Comparison of ENCODE assay signal across 33 cellular contexts in the genomic region with DNA sequence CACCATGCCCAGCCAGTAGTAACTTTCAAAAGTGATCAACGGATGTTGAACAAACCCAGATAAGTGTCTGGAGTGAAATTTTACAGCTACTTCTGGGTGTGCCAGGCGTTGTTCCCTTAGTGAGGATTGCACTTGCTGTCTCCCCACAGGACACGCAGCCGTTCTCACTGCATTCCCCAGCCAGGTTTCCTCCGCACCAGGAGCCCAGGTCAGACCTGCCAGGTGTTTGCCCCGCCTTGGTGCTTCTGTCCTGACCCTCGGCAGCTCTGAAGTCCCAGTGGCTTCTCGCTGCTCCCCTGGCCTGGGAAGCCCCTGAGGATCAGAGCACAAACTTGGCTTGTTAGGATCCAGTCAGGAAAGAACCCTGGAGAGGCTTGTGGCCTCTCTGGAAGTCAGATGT.
"Had no signal": no experiment of that assay in that cellular context is flagged by ENCODE, and none has a peak within 500 bp of the region (broad histone marks: within the 10 kb centered on the region; RNA-seq: fewer than 3 reads in every experiment).

No MANE protein-coding gene starts in this region.

- H3K9me3 ChIP-seq: adrenal gland, body of pancreas, breast epithelium had no signal

- H3K9me3 Mint-ChIP-seq: activated B cell treated with CpG ODN at 0.5 μM for 24 hours; activated CD4-positive, alpha-beta memory T cell treated with anti-CD3 and anti-CD28 coated beads for 36 hours; activated CD4-positive, alpha-beta T cell treated with anti-CD3 and anti-CD28 coated beads, Interleukin-2, amount 10 ng/mL, durations not matched to agents 24 days and 14 days; activated CD8-positive, alpha-beta T cell treated with anti-CD3 and anti-CD28 coated beads for 36 hours; activated naive CD4-positive, alpha-beta T cell treated with anti-CD3 and anti-CD28 coated beads for 36 hours; activated naive CD4-positive, alpha-beta T cell treated with anti-CD3 and anti-CD28 coated beads, Interleukin-2, amount 50 U/mL, for 72 hours; activated naive CD8-positive, alpha-beta T cell treated with anti-CD3 and anti-CD28 coated beads for 36 hours; activated T-cell treated with anti-CD3 and anti-CD28 coated beads, Interleukin-2, amount 50 U/mL, for 4 hours; activated T-cell treated with anti-CD3 and anti-CD28 coated beads, Interleukin-2, amount 50 U/mL, for 72 hours; activated T-helper 1 cell treated with anti-CD3 and anti-CD28 coated beads, Interleukin-12 subunit alpha, Interleukin-12 subunit beta, Interleukin-2, Interleukin-4 antibody, amounts not matched to agents 30 ng/mL and 10 ng/mL and 1 ng/mL, durations not matched to agents 14 hours and 24 hours and 36 hours; activated T-helper 17 cell treated with anti-CD3 and anti-CD28 coated beads, Interleukin-2, amount 50 U/mL, for 72 hours; T-cell had no signal

- H3K27me3 Mint-ChIP-seq: activated B cell treated with CpG ODN at 0.5 μM for 24 hours; activated CD4-positive, alpha-beta memory T cell treated with anti-CD3 and anti-CD28 coated beads for 36 hours; activated CD4-positive, alpha-beta T cell treated with anti-CD3 and anti-CD28 coated beads, Interleukin-2, amount 10 ng/mL, durations not matched to agents 24 days and 14 days; activated CD8-positive, alpha-beta T cell treated with anti-CD3 and anti-CD28 coated beads for 36 hours; activated naive CD8-positive, alpha-beta T cell treated with anti-CD3 and anti-CD28 coated beads for 36 hours; activated T-helper 17 cell treated with anti-CD3 and anti-CD28 coated beads, Interleukin-2, amount 50 U/mL, for 72 hours; T-cell; T-helper 17 cell had no signal

- H3K36me3 ChIP-seq: brain microvascular endothelial cell had no signal

- H3K4me3 Mint-ChIP-seq: activated B cell treated with CpG ODN at 0.5 μM for 24 hours; activated CD4-positive, alpha-beta memory T cell treated with anti-CD3 and anti-CD28 coated beads for 36 hours; activated CD4-positive, alpha-beta T cell treated with anti-CD3 and anti-CD28 coated beads, Interleukin-2, amount 10 ng/mL, durations not matched to agents 24 days and 14 days; activated CD8-positive, alpha-beta T cell treated with anti-CD3 and anti-CD28 coated beads for 36 hours; activated naive CD4-positive, alpha-beta T cell treated with anti-CD3 and anti-CD28 coated beads for 36 hours; activated naive CD8-positive, alpha-beta T cell treated with anti-CD3 and anti-CD28 coated beads for 36 hours; activated T-cell treated with anti-CD3 and anti-CD28 coated beads, Interleukin-2, amount 50 U/mL, for 4 hours; activated T-cell treated with anti-CD3 and anti-CD28 coated beads, Interleukin-2, amount 50 U/mL, for 72 hours; activated T-helper 1 cell treated with anti-CD3 and anti-CD28 coated beads, Interleukin-12 subunit alpha, Interleukin-12 subunit beta, Interleukin-2, Interleukin-4 antibody, amounts not matched to agents 30 ng/mL and 10 ng/mL and 1 ng/mL, durations not matched to agents 14 hours and 24 hours and 36 hours; activated T-helper 17 cell treated with anti-CD3 and anti-CD28 coated beads, Interleukin-2, amount 50 U/mL, for 72 hours; T-cell; T-helper 17 cell had no signal

- H3K27ac ChIP-seq: adrenal gland, body of pancreas, brain microvascular endothelial cell, breast epithelium, VCaP had no signal

- H3K36me3 Mint-ChIP-seq: activated naive CD4-positive, alpha-beta T cell treated with anti-CD3 and anti-CD28 coated beads, Interleukin-2, amount 50 U/mL, for 72 hours; activated naive CD8-positive, alpha-beta T cell treated with anti-CD3 and anti-CD28 coated beads for 36 hours had no signal

- H3K4me1 Mint-ChIP-seq: activated B cell treated with CpG ODN at 0.5 μM for 24 hours; activated CD4-positive, alpha-beta T cell treated with anti-CD3 and anti-CD28 coated beads, Interleukin-2, amount 10 ng/mL, durations not matched to agents 24 days and 14 days; activated naive CD8-positive, alpha-beta T cell treated with anti-CD3 and anti-CD28 coated beads for 36 hours; activated T-helper 17 cell treated with anti-CD3 and anti-CD28 coated beads, Interleukin-2, amount 50 U/mL, for 72 hours; T-cell had no signal

- H3K27me3 ChIP-seq: adrenal gland, body of pancreas, brain microvascular endothelial cell, breast epithelium had no signal

- ATAC-seq: activated CD8-positive, alpha-beta T cell treated with anti-CD3 and anti-CD28 coated beads for 36 hours; activated naive CD4-positive, alpha-beta T cell treated with anti-CD3 and anti-CD28 coated beads, Interleukin-2, amount 50 U/mL, for 72 hours; activated T-cell treated with anti-CD3 and anti-CD28 coated beads, Interleukin-2, amount 50 U/mL, for 4 hours; activated T-cell treated with anti-CD3 and anti-CD28 coated beads, Interleukin-2, amount 50 U/mL, for 72 hours; activated T-helper 17 cell treated with anti-CD3 and anti-CD28 coated beads, Interleukin-2, amount 50 U/mL, for 72 hours; body of pancreas; T-cell; T-helper 17 cell had no signal

- H3K27ac Mint-ChIP-seq: activated B cell treated with CpG ODN at 0.5 μM for 24 hours; activated CD4-positive, alpha-beta memory T cell treated with anti-CD3 and anti-CD28 coated beads for 36 hours; activated CD4-positive, alpha-beta T cell treated with anti-CD3 and anti-CD28 coated beads, Interleukin-2, amount 10 ng/mL, durations not matched to agents 24 days and 14 days; activated CD8-positive, alpha-beta T cell treated with anti-CD3 and anti-CD28 coated beads for 36 hours; activated naive CD4-positive, alpha-beta T cell treated with anti-CD3 and anti-CD28 coated beads for 36 hours; activated naive CD4-positive, alpha-beta T cell treated with anti-CD3 and anti-CD28 coated beads, Interleukin-2, amount 50 U/mL, for 72 hours; activated naive CD8-positive, alpha-beta T cell treated with anti-CD3 and anti-CD28 coated beads for 36 hours; activated T-cell treated with anti-CD3 and anti-CD28 coated beads, Interleukin-2, amount 50 U/mL, for 72 hours; activated T-helper 1 cell treated with anti-CD3 and anti-CD28 coated beads, Interleukin-12 subunit alpha, Interleukin-12 subunit beta, Interleukin-2, Interleukin-4 antibody, amounts not matched to agents 30 ng/mL and 10 ng/mL and 1 ng/mL, durations not matched to agents 14 hours and 24 hours and 36 hours; activated T-helper 17 cell treated with anti-CD3 and anti-CD28 coated beads, Interleukin-2, amount 50 U/mL, for 72 hours; T-cell had no signal

- H3K4me1 ChIP-seq: body of pancreas, breast epithelium had no signal

- DNase-seq: activated B cell treated with CpG ODN at 0.5 μM for 24 hours; activated CD4-positive, alpha-beta memory T cell treated with anti-CD3 and anti-CD28 coated beads for 36 hours; activated CD4-positive, alpha-beta T cell treated with anti-CD3 and anti-CD28 coated beads for 4 hours; activated CD4-positive, alpha-beta T cell treated with anti-CD3 and anti-CD28 coated beads, Interleukin-2, amount 10 ng/mL, durations not matched to agents 24 days and 14 days; activated CD4-positive, alpha-beta T cell treated with anti-CD3 and anti-CD28 coated beads, Interleukin-2, amount 50 U/mL, for 1 hour; activated CD4-positive, alpha-beta T cell treated with anti-CD3 and anti-CD28 coated beads, Interleukin-2, amount 50 U/mL, for 4 hours; activated CD4-positive, CD25-positive, alpha-beta regulatory T cell treated with anti-CD3 and anti-CD28 coated beads, Interleukin-2, amount 50 U/mL, for 72 hours; activated CD8-positive, alpha-beta memory T cell treated with anti-CD3 and anti-CD28 coated beads, Interleukin-2, amount 50 U/mL, for 4 hours; activated CD8-positive, alpha-beta T cell treated with anti-CD3 and anti-CD28 coated beads for 36 hours; activated effector memory CD4-positive, alpha-beta T cell treated with anti-CD3 and anti-CD28 coated beads, Interleukin-2, amount 50 U/mL, for 16 hours; activated gamma-delta T cell treated with Interleukin-2 at 50 U/mL for 16 hours; activated naive CD4-positive, alpha-beta T cell; activated naive CD4-positive, alpha-beta T cell treated with anti-CD3 and anti-CD28 coated beads for 36 hours; activated naive CD4-positive, alpha-beta T cell treated with anti-CD3 and anti-CD28 coated beads, Interleukin-2, amount 50 U/mL, for 16 hours; activated naive CD8-positive, alpha-beta T cell treated with anti-CD3 and anti-CD28 coated beads for 36 hours; activated T-cell treated with anti-CD3 and anti-CD28 coated beads for 4 hours; activated T-cell treated with anti-CD3 and anti-CD28 coated beads, Interleukin-2, amount 50 U/mL, for 1 hour; activated T-cell treated with anti-CD3 and anti-CD28 coated beads, Interleukin-2, amount 50 U/mL, for 4 hours; activated T-cell treated with anti-CD3 and anti-CD28 coated beads, Interleukin-2, amount 50 U/mL, for 72 hours; adrenal gland; amniotic stem cell; aorta; body of pancreas; brain microvascular endothelial cell; central memory CD4-positive, alpha-beta T cell; T-cell; T-helper 17 cell; T1000 had no signal

- H3K4me3 ChIP-seq: adrenal gland, body of pancreas, breast epithelium had no signal
